Comparison of ENCODE assay signal across 7 cellular contexts in the genomic region with DNA sequence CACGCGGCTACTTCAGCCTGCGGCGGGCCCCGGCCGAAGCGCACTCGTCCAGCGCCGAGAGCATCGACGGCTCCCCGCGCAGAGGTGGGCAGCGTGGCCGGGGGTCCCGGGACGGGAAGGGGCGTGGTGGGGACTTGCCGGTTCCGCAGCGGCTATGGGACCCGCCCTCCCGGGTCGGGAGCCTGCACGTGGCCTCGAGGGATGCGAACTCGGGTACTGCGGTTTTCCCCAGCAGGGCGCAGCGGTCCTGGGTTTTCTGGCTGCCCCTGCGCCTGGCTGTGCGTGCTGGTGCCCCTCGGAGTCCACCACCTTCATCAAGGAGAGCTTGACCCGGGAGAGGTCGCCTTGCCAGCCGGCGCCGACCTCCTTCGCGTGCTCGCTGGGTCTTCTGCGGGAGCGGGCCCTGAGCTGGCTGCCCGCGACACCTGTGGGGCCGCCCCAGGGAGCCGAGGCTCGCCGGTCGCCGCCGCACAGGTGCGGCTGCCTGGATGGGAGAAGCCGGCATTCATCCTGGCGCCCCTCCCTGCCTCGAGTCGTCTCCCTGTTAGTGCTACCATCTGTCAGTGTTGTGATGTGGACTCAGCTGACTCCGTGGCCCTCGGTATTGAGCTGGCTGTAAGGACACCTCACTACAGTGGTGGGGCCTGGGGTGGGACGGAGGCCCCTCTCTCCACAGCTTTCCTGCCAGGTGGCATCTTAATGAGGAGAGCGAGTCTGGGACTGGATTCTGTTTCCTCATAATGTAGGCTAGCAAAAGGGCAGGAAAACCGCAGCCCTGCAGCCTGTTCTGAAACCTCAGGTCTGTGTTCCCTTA.
DNase-seq lines count a peak whose midpoint lies in the region; ATAC-seq and TF ChIP-seq lines count a peak whose summit lies in the region.

No MANE protein-coding gene starts in this region.

- H3K27me3 Mint-ChIP-seq in H9 (ENCODE audit: low read depth), result peaks cover 20% of the 10 kb centered on the region

- H3K9me3 Mint-ChIP-seq in H9, result no peaks in the 10 kb centered on the region

- H3K4me3 Mint-ChIP-seq in H9, result peak overlapping the region; percentile 64 to 85

- ATAC-seq in HG03378 (IDR thresholded peaks at IDR 0.05; ENCODE audit: unreplicated experiment) (no peak), HG03521 (IDR thresholded peaks at IDR 0.05; ENCODE audit: unreplicated experiment) (no peak), foreskin keratinocyte (no peak)

- no peak overlapping the region for H3K14ac ChIP-seq in H9 (ENCODE audit: insufficient read depth, low read length)

- H3K27ac Mint-ChIP-seq in H9, result no peak overlapping the region

- no peak overlapping the region for H2BK120ac ChIP-seq in H9 (ENCODE audit: low read depth, low read length, poor library complexity, severe bottlenecking)

- DNase-seq in H9, result no peak
- DNase-seq in NCI-H82 treated with DMSO at 0.1 percent for 48 hours (lab: John Stamatoyannopoulos, UW; ENCODE audit: unreplicated experiment), result peak; percentile 35
- DNase-seq in fibroblast of mammary gland (ENCODE audit: low read depth), result no peak
- DNase-seq in skeletal muscle cell (ENCODE audit: low read depth), result no peak
- DNase-seq in foreskin keratinocyte, result no peak

- no peak overlapping the region for H2BK20ac ChIP-seq in H9 (ENCODE audit: low read depth, low read length, poor library complexity, severe bottlenecking)

- H3K4me3 ChIP-seq in fibroblast of mammary gland (ENCODE audit: control insufficient read depth, low read depth, low read length), result peak overlapping the region; percentile 12
- H3K4me3 ChIP-seq in skeletal muscle cell (ENCODE audit: low read depth, low read length), result peak overlapping the region; percentile 44

- peak overlapping the region; percentile 47 for H3K4me2 ChIP-seq in H9 (ENCODE audit: insufficient read depth, insufficient read length, low read length)

- H2BK5ac ChIP-seq in H9 (ENCODE audit: insufficient read length, low read length), result no peak overlapping the region

- peaks cover 11% of the 10 kb centered on the region for H3K23me2 ChIP-seq in H9 (ENCODE audit: insufficient read length, low read depth, low read length, poor library complexity, severe bottlenecking)

- H2AK5ac ChIP-seq in H9 (ENCODE audit: insufficient read length, low read length), result no peak overlapping the region

- H3K79me1 ChIP-seq in H9 (ENCODE audit: insufficient read depth, low read depth, low read length, poor library complexity, severe bottlenecking), result no peaks in the 10 kb centered on the region

- peaks cover 32 to 38% of the 10 kb centered on the region in 2 experiments for H3K4me1 Mint-ChIP-seq in H9

- H3K56ac ChIP-seq in H9 (ENCODE audit: insufficient read length, low read depth, low read length), result no peak overlapping the region

- H3T11ph ChIP-seq in H9 (ENCODE audit: low read length), result no peak overlapping the region

- H4K20me1 ChIP-seq in H9 (ENCODE audit: control insufficient read depth, insufficient read depth, insufficient read length), result no peaks in the 10 kb centered on the region

- H3K79me2 ChIP-seq in H9 (ENCODE audit: insufficient read depth, low read length), result peaks cover 3% of the 10 kb centered on the region; the same call in 1 of the 2 replicates

- H4K5ac ChIP-seq in H9 (ENCODE audit: insufficient read length, low read depth, low read length), result no peak overlapping the region

- H3K4me1 ChIP-seq in H9 (ENCODE audit: insufficient read depth, low read length), result peaks cover 2% of the 10 kb centered on the region; the same call in 1 of the 2 replicates
- peaks cover 20% of the 10 kb centered on the region for H3K4me1 ChIP-seq in foreskin keratinocyte

- H3K23ac ChIP-seq in H9 (ENCODE audit: insufficient read length, low read depth, low read length), result no peak overlapping the region

- no peak overlapping the region for H3K18ac ChIP-seq in H9 (ENCODE audit: insufficient read length, low read depth, low read length)

- no peak overlapping the region for H4K91ac ChIP-seq in H9 (ENCODE audit: insufficient read length, low read depth, low read length)

- H3K27me3 ChIP-seq in H9 (ENCODE audit: insufficient read depth, low read length), result no peaks in the 10 kb centered on the region; the same call in 1 of the 2 replicates
- H3K27me3 ChIP-seq in foreskin keratinocyte, result peaks cover 8% of the 10 kb centered on the region

- H3K27ac ChIP-seq in H9 (ENCODE audit: insufficient read length, low read depth, low read length) (no peak overlapping the region), foreskin keratinocyte (no peak overlapping the region)

- no peaks in the 10 kb centered on the region for H3K9me3 ChIP-seq in H9 (ENCODE audit: control insufficient read depth, low read depth, low read length)

- H3K4ac ChIP-seq in H9 (ENCODE audit: low read depth, low read length), result no peak overlapping the region

- no peak overlapping the region for H2AFZ ChIP-seq in H9 (ENCODE audit: low read length)

- no CpG with 5 or more reads among the region's 64 CpGs for WGBS in H9 (ENCODE audit: extremely low coverage, insufficient read length, low lambda C conversion rate)

- H2BK15ac ChIP-seq in H9 (ENCODE audit: low read depth, low read length), result no peak overlapping the region

- H3K9ac ChIP-seq in H9 (ENCODE audit: extremely low read depth, insufficient read length, low read length), result no peak overlapping the region

- no peak overlapping the region for H4K8ac ChIP-seq in H9 (replicated peaks; ENCODE audit: insufficient read length, low read depth, low read length)

- H2BK12ac ChIP-seq in H9 (ENCODE audit: insufficient read length, low read depth, low read length), result no peak overlapping the region

- TF ChIP-seq CTCF in H9 (conservative IDR thresholded peaks at IDR 0.05), result no peak
- TF ChIP-seq CTCF in fibroblast of mammary gland (conservative IDR thresholded peaks at IDR 0.05; ENCODE audit: control insufficient read depth, insufficient read depth, low read depth, low read length), result no peak
- TF ChIP-seq CTCF in foreskin keratinocyte (conservative IDR thresholded peaks at IDR 0.05), result no peak

- H3K36me3 Mint-ChIP-seq in H9 (ENCODE audit: insufficient read depth in 1 of 3, low read depth in 3 of 3), result no peaks in the 10 kb centered on the region
